Comparison of ENCODE assay signal across 27 cellular contexts in genomic region chr3:177752841-177753240, GRCh38.
"Had no signal": no experiment of that assay in that cellular context is flagged by ENCODE, and none has a peak within 500 bp of the region (broad histone marks: within the 10 kb centered on the region; RNA-seq: fewer than 3 reads in every experiment).

No MANE protein-coding gene starts in this region.

- H3K27me3 Mint-ChIP-seq: activated B cell treated with CpG ODN at 0.5 μM for 24 hours; activated CD4-positive, alpha-beta memory T cell treated with anti-CD3 and anti-CD28 coated beads, Interleukin-2, amount 10 ng/mL, durations not matched to agents 7 days and 5 days; activated naive CD4-positive, alpha-beta T cell treated with anti-CD3 and anti-CD28 coated beads, Interleukin-2, amount 10 ng/mL, durations not matched to agents 7 days and 5 days; activated naive CD8-positive, alpha-beta T cell treated with anti-CD3 and anti-CD28 coated beads for 36 hours; T-cell had no signal

- H3K9me3 ChIP-seq: SJSA1 had no signal

- H3K27ac ChIP-seq: brain microvascular endothelial cell, SJSA1 had no signal

- H3K27ac Mint-ChIP-seq: activated B cell treated with CpG ODN at 0.5 μM for 24 hours; activated CD4-positive, alpha-beta memory T cell treated with anti-CD3 and anti-CD28 coated beads, Interleukin-2, amount 10 ng/mL, durations not matched to agents 7 days and 5 days; activated naive CD4-positive, alpha-beta T cell treated with anti-CD3 and anti-CD28 coated beads, Interleukin-2, amount 10 ng/mL, durations not matched to agents 7 days and 5 days; activated naive CD8-positive, alpha-beta T cell treated with anti-CD3 and anti-CD28 coated beads for 36 hours; activated T-cell treated with anti-CD3 and anti-CD28 coated beads, Interleukin-2, amount 50 U/mL, for 72 hours; activated T-helper 2 cell treated with anti-CD3 and anti-CD28 coated beads, Interferon-gamma antibody, Interleukin-2, Interleukin-4, amounts not matched to agents 10 μg/mL and 5 μg/mL and 100 μg/mL, durations not matched to agents 14 hours and 24 hours and 36 hours; T-cell had no signal

- H3K9me3 Mint-ChIP-seq: activated B cell treated with CpG ODN at 0.5 μM for 24 hours; activated CD4-positive, alpha-beta memory T cell treated with anti-CD3 and anti-CD28 coated beads, Interleukin-2, amount 10 ng/mL, durations not matched to agents 7 days and 5 days; activated naive CD4-positive, alpha-beta T cell treated with anti-CD3 and anti-CD28 coated beads, Interleukin-2, amount 10 ng/mL, durations not matched to agents 7 days and 5 days; activated T-helper 2 cell treated with anti-CD3 and anti-CD28 coated beads, Interferon-gamma antibody, Interleukin-2, Interleukin-4, amounts not matched to agents 10 μg/mL and 5 μg/mL and 100 μg/mL, durations not matched to agents 14 hours and 24 hours and 36 hours; T-cell had no signal

- H3K4me1 Mint-ChIP-seq: activated B cell treated with CpG ODN at 0.5 μM for 24 hours; activated CD4-positive, alpha-beta memory T cell treated with anti-CD3 and anti-CD28 coated beads, Interleukin-2, amount 10 ng/mL, durations not matched to agents 7 days and 5 days; activated naive CD4-positive, alpha-beta T cell treated with anti-CD3 and anti-CD28 coated beads, Interleukin-2, amount 10 ng/mL, durations not matched to agents 7 days and 5 days; activated naive CD8-positive, alpha-beta T cell treated with anti-CD3 and anti-CD28 coated beads for 36 hours had no signal

- H3K4me3 Mint-ChIP-seq: activated B cell treated with CpG ODN at 0.5 μM for 24 hours; activated CD4-positive, alpha-beta memory T cell treated with anti-CD3 and anti-CD28 coated beads, Interleukin-2, amount 10 ng/mL, durations not matched to agents 7 days and 5 days; activated naive CD4-positive, alpha-beta T cell treated with anti-CD3 and anti-CD28 coated beads, Interleukin-2, amount 10 ng/mL, durations not matched to agents 7 days and 5 days; activated naive CD8-positive, alpha-beta T cell treated with anti-CD3 and anti-CD28 coated beads for 36 hours; activated T-cell treated with anti-CD3 and anti-CD28 coated beads, Interleukin-2, amount 50 U/mL, for 72 hours; T-cell had no signal

- H3K4me3 ChIP-seq: SJSA1 had no signal

- H3K27me3 ChIP-seq: brain microvascular endothelial cell, SJSA1 had no signal

- H3K36me3 ChIP-seq: brain microvascular endothelial cell, SJSA1 had no signal

- DNase-seq: activated B cell treated with CpG ODN at 0.5 μM for 24 hours; activated CD4-positive, alpha-beta memory T cell treated with anti-CD3 and anti-CD28 coated beads, Interleukin-2, amount 10 ng/mL, durations not matched to agents 7 days and 5 days; activated CD4-positive, alpha-beta T cell treated with anti-CD3 and anti-CD28 coated beads for 1 hour; activated CD4-positive, alpha-beta T cell treated with anti-CD3 and anti-CD28 coated beads, Interleukin-2, amount 50 U/mL, for 1 hour; activated gamma-delta T cell treated with Interleukin-2 at 50 U/mL for 16 hours; activated naive CD4-positive, alpha-beta T cell treated with anti-CD3 and anti-CD28 coated beads, Interleukin-2, amount 10 ng/mL, durations not matched to agents 7 days and 5 days; activated naive CD8-positive, alpha-beta T cell treated with anti-CD3 and anti-CD28 coated beads for 36 hours; activated T-cell treated with anti-CD3 and anti-CD28 coated beads for 4 hours; activated T-cell treated with anti-CD3 and anti-CD28 coated beads, Interleukin-2, amount 50 U/mL, for 72 hours; brain microvascular endothelial cell; caudate nucleus; IMR-90; KBM-7; NCI-H1092; NCI-H1417; NCI-H2029; NCI-H2107; NCI-H2171 treated with DMSO at 0.1 percent for 48 hours; NCI-H226; NCI-H526; NCI-H82; RPMI8226; T-cell; T-helper 2 cell; T1000 had no signal

- H3K4me1 ChIP-seq: SJSA1 had no signal

- H3K36me3 Mint-ChIP-seq: activated naive CD4-positive, alpha-beta T cell treated with anti-CD3 and anti-CD28 coated beads, Interleukin-2, amount 10 ng/mL, durations not matched to agents 7 days and 5 days; activated naive CD8-positive, alpha-beta T cell treated with anti-CD3 and anti-CD28 coated beads for 36 hours; T-cell had no signal

- ATAC-seq: T-cell had no signal
